Comparison of ENCODE assay signal across 1 cellular context in the genomic region with DNA sequence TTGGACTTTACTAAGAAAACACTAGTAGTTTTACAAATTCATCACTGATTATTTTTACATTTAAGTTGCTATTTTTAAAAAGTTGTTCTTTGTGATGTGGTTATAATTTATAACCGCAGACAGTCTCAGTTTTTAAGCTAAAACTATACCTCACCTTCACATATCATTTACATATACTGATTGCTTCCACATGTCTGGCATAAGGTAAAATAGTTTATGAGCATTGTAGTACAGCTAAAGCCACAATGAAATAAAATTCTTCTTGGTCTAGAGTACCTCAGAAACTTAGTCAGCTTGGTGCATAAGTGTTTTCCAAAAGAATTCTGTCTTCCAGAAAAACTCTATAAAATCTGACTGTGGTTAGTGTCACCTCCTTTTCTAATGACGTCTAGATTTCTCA.
TF ChIP-seq lines count a peak whose summit lies in the region.

No MANE protein-coding gene starts in this region.

TF ChIP-seq in GM12878, 131 proteins besides CTCF, POLR2A, EP300 and RAD21 (continued from another document):
- TF ChIP-seq TCF7 (IDR thresholded peaks at IDR 0.05; ENCODE audit: borderline replicate concordance) (peak; percentile 60; the same call in 1 of the 2 replicates), RFX5 (IDR thresholded peaks at IDR 0.05; ENCODE audit: low read depth, low read length) (no peak), ZNF217 (IDR thresholded peaks at IDR 0.05) (0 out of 2 replicates have a peak, but pooled peaks have one; percentile 40), ATF7 (IDR thresholded peaks at IDR 0.05; ENCODE audit: low read depth) (0 out of 2 replicates have a peak, but pooled peaks have one; percentile 23), RUNX3 (IDR thresholded peaks at IDR 0.05; ENCODE audit: low read length) (peak; percentile 58; the same call in 1 of the 2 replicates)
- TF ChIP-seq, protein P1, sequence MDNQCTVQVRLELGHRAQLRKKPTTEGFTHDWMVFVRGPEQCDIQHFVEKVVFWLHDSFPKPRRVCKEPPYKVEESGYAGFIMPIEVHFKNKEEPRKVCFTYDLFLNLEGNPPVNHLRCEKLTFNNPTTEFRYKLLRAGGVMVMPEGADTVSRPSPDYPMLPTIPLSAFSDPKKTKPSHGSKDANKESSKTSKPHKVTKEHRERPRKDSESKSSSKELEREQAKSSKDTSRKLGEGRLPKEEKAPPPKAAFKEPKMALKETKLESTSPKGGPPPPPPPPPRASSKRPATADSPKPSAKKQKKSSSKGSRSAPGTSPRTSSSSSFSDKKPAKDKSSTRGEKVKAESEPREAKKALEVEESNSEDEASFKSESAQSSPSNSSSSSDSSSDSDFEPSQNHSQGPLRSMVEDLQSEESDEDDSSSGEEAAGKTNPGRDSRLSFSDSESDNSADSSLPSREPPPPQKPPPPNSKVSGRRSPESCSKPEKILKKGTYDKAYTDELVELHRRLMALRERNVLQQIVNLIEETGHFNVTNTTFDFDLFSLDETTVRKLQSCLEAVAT (IDR thresholded peaks at IDR 0.05): no peak
